Comparison of ENCODE assay signal across 8 cellular contexts in the genomic region with DNA sequence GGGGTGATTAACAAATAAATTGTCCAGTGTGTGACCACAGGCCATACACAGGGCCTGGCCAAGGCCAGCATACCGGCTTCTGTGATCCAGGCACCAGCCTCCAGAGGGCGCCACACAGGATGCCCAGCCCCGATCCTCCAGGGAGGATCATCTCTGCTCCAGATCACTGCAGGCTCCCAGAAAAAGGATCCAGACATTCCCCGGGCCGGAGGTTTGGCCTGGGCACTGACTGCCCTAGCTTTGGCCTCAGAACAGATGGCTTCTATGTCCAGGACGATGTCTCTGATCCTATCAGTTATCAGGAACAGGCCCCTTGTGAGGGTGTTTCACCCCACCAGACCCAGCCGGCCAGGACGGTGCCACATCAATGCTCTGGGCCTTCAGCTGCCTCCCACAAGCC.
DNase-seq lines count a peak whose midpoint lies in the region; ATAC-seq and TF ChIP-seq lines count a peak whose summit lies in the region.

No MANE protein-coding gene starts in this region.

- H3K4me1 ChIP-seq in GM23248 (ENCODE audit: insufficient read depth) (no peaks in the 10 kb centered on the region), PC-9 (replicated peaks; ENCODE audit: insufficient read depth) (peaks cover 65% of the 10 kb centered on the region)

- H3K9me3 ChIP-seq in GM23248 (ENCODE audit: low read depth) (no peaks in the 10 kb centered on the region), PC-9 (ENCODE audit: insufficient read depth, low read depth) (no peaks in the 10 kb centered on the region)

- H3K27ac Mint-ChIP-seq in mesothelial cell of epicardium, result no peak overlapping the region

- no peaks in the 10 kb centered on the region for H3K9me3 Mint-ChIP-seq in mesothelial cell of epicardium

- intact Hi-C loops in PC-9 (cut with micrococcal nuclease; ENCODE audit: unreplicated experiment), result no loop called here

- H3K36me3 Mint-ChIP-seq in mesothelial cell of epicardium, result no peaks in the 10 kb centered on the region

- TF ChIP-seq CTCF in PC-9 (conservative IDR thresholded peaks at IDR 0.05), result peak; percentile 67
- TF ChIP-seq CTCF in coronary artery (IDR thresholded peaks at IDR 0.05), result peak; percentile 23
- peak; percentile 64 for TF ChIP-seq CTCF in mesothelial cell of epicardium (IDR thresholded peaks at IDR 0.05; ENCODE audit: unreplicated experiment)
- TF ChIP-seq CTCF in omental fat pad (IDR thresholded peaks at IDR 0.05), result no peak

- H4K20me1 ChIP-seq in GM23248 (ENCODE audit: insufficient read depth) (no peaks in the 10 kb centered on the region), PC-9 (ENCODE audit: insufficient read depth) (no peaks in the 10 kb centered on the region)

- H3K9me2 ChIP-seq in GM23248 (ENCODE audit: insufficient read depth) (no peaks in the 10 kb centered on the region), PC-9 (ENCODE audit: insufficient read depth) (no peaks in the 10 kb centered on the region)

- H3K4me1 Mint-ChIP-seq in mesothelial cell of epicardium, result peaks cover 40% of the 10 kb centered on the region

- POLR2A ChIA-PET in PC-9 (lab: Charles Lee; ENCODE audit: unreplicated experiment), result no interaction called here

- H3F3A ChIP-seq in GM23248 (ENCODE audit: insufficient read depth) (no peaks in the 10 kb centered on the region), PC-9 (ENCODE audit: insufficient read depth, low read depth) (peaks cover 41% of the 10 kb centered on the region; the same call in 1 of the 2 replicates)

- DNase-seq in EH (ENCODE audit: low read depth), result peak; percentile 46
- DNase-seq in GM23248, result peak; percentile 63
- DNase-seq in PC-9, result no peak
- no peak for DNase-seq in coronary artery (ENCODE audit: low spot score)
- DNase-seq in mesothelial cell of epicardium (ENCODE audit: low spot score in 2 of 2, unreplicated experiment in 2 of 2), result no peak
- DNase-seq in SHP77 treated with DMSO at 0.1 percent for 48 hours (lab: John Stamatoyannopoulos, UW), result no peak
- DNase-seq in omental fat pad (ENCODE audit: low spot score), result no peak

- H3K27me3 ChIP-seq in GM23248 (replicated peaks; ENCODE audit: insufficient read depth), result peaks cover 20% of the 10 kb centered on the region
- H3K27me3 ChIP-seq in PC-9 (ENCODE audit: insufficient read depth, low read depth), result no peaks in the 10 kb centered on the region

- WGBS in GM23248 (ENCODE audit: low coverage in 1 of 2, low lambda C conversion rate in 2 of 2, missing lambda C conversion rate in 2 of 2), 2 experiments, result 36% methylated on average over 8 of the region's 8 CpGs

- no peaks in the 10 kb centered on the region for H3K36me3 ChIP-seq in GM23248 (ENCODE audit: low read depth)
- no peaks in the 10 kb centered on the region for H3K36me3 ChIP-seq in PC-9 (ENCODE audit: low read depth)

- peaks cover 3% of the 10 kb centered on the region for H3K27me3 Mint-ChIP-seq in mesothelial cell of epicardium (ENCODE audit: low read depth)

- ATAC-seq in omental fat pad (ENCODE audit: low FRiP score) (no peak), HG03108 (IDR thresholded peaks at IDR 0.05; ENCODE audit: unreplicated experiment) (no peak)

- H3K27ac ChIP-seq in GM23248, result no peak overlapping the region
- H3K27ac ChIP-seq in PC-9, result no peak overlapping the region
- H3K27ac ChIP-seq in coronary artery, result no peak overlapping the region

- no peaks in the 10 kb centered on the region for H3K79me2 ChIP-seq in GM23248 (ENCODE audit: insufficient read depth)
- H3K79me2 ChIP-seq in PC-9 (ENCODE audit: low read depth), result no peaks in the 10 kb centered on the region

- no peak overlapping the region for H3K4me3 Mint-ChIP-seq in mesothelial cell of epicardium

- no peak overlapping the region for H3K4me3 ChIP-seq in GM23248
- no peak overlapping the region for H3K4me3 ChIP-seq in PC-9
- no peak overlapping the region for H3K4me3 ChIP-seq in coronary artery

- BruUV-seq in PC-9 (replicated peaks; lab: Mats Ljungman, UMichigan), result no TSS peak

- no peak overlapping the region for H2AFZ ChIP-seq in GM23248
- no peak overlapping the region for H2AFZ ChIP-seq in PC-9

- in situ Hi-C loops in GM23248 (cut with MboI), result no loop called here

- CTCF ChIA-PET in PC-9 (lab: Charles Lee), result no interaction called here

- no peak overlapping the region for H3K4me2 ChIP-seq in GM23248 (ENCODE audit: unreplicated experiment)
- no peak overlapping the region for H3K4me2 ChIP-seq in PC-9

- no peak overlapping the region for H3K9ac ChIP-seq in GM23248

Comparison
In these comparisons a context has a peak if more than half of its experiments do, and no peak if none do; other contexts are left out.
1. DNase-seq: peak in EH (single experiment) and GM23248 (single experiment); none in PC-9 (0 of 2), coronary artery (single experiment), mesothelial cell of epicardium (0 of 2), SHP77 treated with DMSO at 0.1 percent for 48 hours (single experiment) and omental fat pad (single experiment).
2. CTCF ChIP-seq: peak in PC-9 (single experiment), coronary artery (single experiment) and mesothelial cell of epicardium (single experiment); none in omental fat pad (0 of 3).